Comparison of ENCODE assay signal across 10 cellular contexts in the genomic region with DNA sequence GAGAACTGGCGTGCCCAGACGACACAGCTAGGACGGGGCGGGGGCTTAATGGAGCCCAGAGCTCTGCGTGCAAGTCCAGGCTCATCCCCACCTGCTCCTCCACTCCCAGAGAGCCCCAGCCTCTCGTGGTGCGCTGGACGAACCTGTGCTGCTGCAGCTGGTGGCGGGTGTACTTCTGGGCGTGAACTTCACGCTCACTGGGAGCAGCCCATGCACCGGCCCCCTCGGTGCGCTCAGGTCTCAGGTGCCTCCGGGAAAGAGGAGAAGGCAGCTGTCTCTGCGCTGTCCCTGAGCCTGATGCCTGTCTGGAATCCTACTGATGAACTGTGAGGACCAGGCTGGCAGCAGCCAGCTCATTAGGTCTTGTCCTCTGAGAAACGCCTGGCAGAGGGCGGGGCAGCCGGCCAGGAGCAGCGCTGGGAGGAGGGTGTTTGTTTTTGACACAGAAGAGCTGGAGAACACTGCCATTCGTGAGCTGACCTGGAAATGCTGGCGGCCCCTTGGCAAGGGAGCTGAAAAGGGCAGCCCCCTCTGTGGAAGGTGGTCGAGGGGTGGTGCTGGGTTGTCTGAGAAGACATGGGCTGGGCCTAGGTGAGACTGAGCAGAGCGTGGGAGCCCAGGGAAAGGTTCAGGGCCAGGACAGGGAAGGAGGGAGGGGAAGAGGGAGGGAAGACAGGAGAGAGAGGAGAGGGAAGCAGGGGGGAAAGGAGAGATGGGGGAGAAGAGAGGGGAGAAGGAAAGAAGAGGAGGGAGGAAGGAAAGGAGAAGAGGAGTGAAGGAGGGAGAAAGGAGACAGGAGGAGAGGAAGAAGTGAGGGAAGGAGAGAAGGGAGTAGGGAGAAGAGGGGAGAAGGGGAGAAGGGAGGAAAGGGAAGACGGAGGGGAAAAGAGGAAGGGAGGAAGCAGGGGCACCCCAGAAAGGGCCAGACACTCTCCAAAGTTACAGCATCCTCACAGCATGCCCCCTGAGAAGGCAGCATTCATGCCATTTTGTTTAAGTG. TPM values are rescaled to one million over a fixed set of nuclear protein-coding genes. Genes with fewer than 3 reads are reported as not detected.
A peak's percentile ranks its signal among the peaks of the same experiment; 100 is the strongest.
DNase-seq lines count a peak whose midpoint lies in the region; ATAC-seq and TF ChIP-seq lines count a peak whose summit lies in the region.
"Had no signal": no experiment of that assay in that cellular context is flagged by ENCODE, and none has a peak within 500 bp of the region (broad histone marks: within the 10 kb centered on the region; RNA-seq: fewer than 3 reads in every experiment).

No MANE protein-coding gene starts in this region.

- 43% methylated on average over 25 of the region's 25 CpGs for WGBS in HUES64

- peaks cover 15% of the 10 kb centered on the region for H3K4me1 ChIP-seq in HUES64 (ENCODE audit: insufficient read depth, low read length)
- H3K4me1 ChIP-seq in CD4-positive, alpha-beta memory T cell (ENCODE audit: insufficient read depth, low read length) = no peaks in the 10 kb centered on the region

- intact Hi-C loops in CD4-positive, alpha-beta memory T cell (cut with micrococcal nuclease) = no loop called here

- peak overlapping the region in 1 of 7 donors; percentile 75 for H3K27ac Mint-ChIP-seq in CD4-positive, alpha-beta memory T cell
- H3K27ac Mint-ChIP-seq: activated B cell treated with CpG ODN at 0.5 μM for 24 hours; stimulated activated naive CD8-positive, alpha-beta T cell treated with anti-CD3 and anti-CD28 coated beads, Interleukin-15, Interleukin-2, amounts not matched to agents 100 ng/mL and 50 ng/mL, for 24 hours had no signal

- ATAC-seq in GM18505 (IDR thresholded peaks at IDR 0.05; ENCODE audit: unreplicated experiment) (no peak), HG03457 (IDR thresholded peaks at IDR 0.05; ENCODE audit: unreplicated experiment) (no peak)

- TF ChIP-seq CTCF in RWPE1 (conservative IDR thresholded peaks at IDR 0.05; ENCODE audit: low read depth) = no peak

- H3K4me3 ChIP-seq in HUES64 (ENCODE audit: low read length) = peak overlapping the region; percentile 24
- H3K4me3 ChIP-seq in CD4-positive, alpha-beta memory T cell (ENCODE audit: low read length in 2 of 2) = no peak overlapping the region

- no peak overlapping the region for H3K4me3 Mint-ChIP-seq in CD4-positive, alpha-beta memory T cell
- H3K4me3 Mint-ChIP-seq: activated B cell treated with CpG ODN at 0.5 μM for 24 hours; stimulated activated naive CD8-positive, alpha-beta T cell treated with anti-CD3 and anti-CD28 coated beads, Interleukin-15, Interleukin-2, amounts not matched to agents 100 ng/mL and 50 ng/mL, for 24 hours had no signal

- no peaks in the 10 kb centered on the region for H3K27me3 Mint-ChIP-seq in CD4-positive, alpha-beta memory T cell
- H3K27me3 Mint-ChIP-seq: activated B cell treated with CpG ODN at 0.5 μM for 24 hours; stimulated activated naive CD8-positive, alpha-beta T cell treated with anti-CD3 and anti-CD28 coated beads, Interleukin-15, Interleukin-2, amounts not matched to agents 100 ng/mL and 50 ng/mL, for 24 hours had no signal

- TF ChIP-seq POLR2A in GM18505 (IDR thresholded peaks at IDR 0.05; ENCODE audit: borderline replicate concordance, extremely low read depth, insufficient read depth, insufficient read length) = no peak

- H3K9ac ChIP-seq in HUES64 (ENCODE audit: low read depth, low read length) = no peak overlapping the region

- POLR2A ChIA-PET in RWPE1 (lab: Yijun Ruan, JAX; ENCODE audit: low non-redundant PET) = no interaction called here
- POLR2A ChIA-PET in CD4-positive, alpha-beta memory T cell (lab: Charles Lee; ENCODE audit: partially characterized antibody) = no interaction called here

- H3K9me3 ChIP-seq in HUES64 (ENCODE audit: insufficient read depth, low read depth, low read length) = no peaks in the 10 kb centered on the region
- H3K9me3 ChIP-seq in CD4-positive, alpha-beta memory T cell (ENCODE audit: control insufficient read depth in 1 of 2, low read length in 2 of 2) = no peaks in the 10 kb centered on the region

- peaks cover 0 to 1% (median 0%) of the 10 kb centered on the region in 4 donors for H3K4me1 Mint-ChIP-seq in CD4-positive, alpha-beta memory T cell

- peaks cover 9% of the 10 kb centered on the region; the same call in 1 of the 2 replicates for H3K27me3 ChIP-seq in HUES64 (ENCODE audit: insufficient read depth, low read length)
- no peaks in the 10 kb centered on the region for H3K27me3 ChIP-seq in CD4-positive, alpha-beta memory T cell (ENCODE audit: insufficient read depth, low read length)

- H3K9me3 Mint-ChIP-seq in CD4-positive, alpha-beta memory T cell = peaks cover 0 to 6% (median 2%) of the 10 kb centered on the region in 8 donors
- H3K9me3 Mint-ChIP-seq: activated B cell treated with CpG ODN at 0.5 μM for 24 hours; stimulated activated naive CD8-positive, alpha-beta T cell treated with anti-CD3 and anti-CD28 coated beads, Interleukin-15, Interleukin-2, amounts not matched to agents 100 ng/mL and 50 ng/mL, for 24 hours had no signal

- CTCF ChIA-PET in RWPE1 (lab: Yijun Ruan, JAX) = no interaction called here
- CTCF ChIA-PET in CD4-positive, alpha-beta memory T cell (lab: Charles Lee; ENCODE audit: partially characterized antibody) = no interaction called here

- peak; percentile 65 for DNase-seq in RWPE1 (ENCODE audit: low spot score)
- DNase-seq in islet precursor cell = peak; percentile 84
- no peak for DNase-seq in CD4-positive, alpha-beta memory T cell
- no peak for DNase-seq in NAMALWA (ENCODE audit: low spot score)
- DNase-seq: activated B cell treated with CpG ODN at 0.5 μM for 24 hours had no signal

- H3K36me3 ChIP-seq in HUES64 (ENCODE audit: insufficient read depth, low read length) = no peaks in the 10 kb centered on the region
- H3K36me3 ChIP-seq in CD4-positive, alpha-beta memory T cell (ENCODE audit: insufficient read depth, low read length) = no peaks in the 10 kb centered on the region

- no peaks in the 10 kb centered on the region for H3K36me3 Mint-ChIP-seq in CD4-positive, alpha-beta memory T cell

- H3K27ac ChIP-seq in HUES64 (ENCODE audit: low read depth, low read length) (no peak overlapping the region), RWPE1 (peak overlapping the region; percentile 82), temporal lobe (ENCODE audit: low read depth, low read length) (peak overlapping the region; percentile 44)
- no peak overlapping the region for H3K27ac ChIP-seq in CD4-positive, alpha-beta memory T cell (ENCODE audit: low read depth, low read length)

RNA-seq across cellular contexts. Expression of a gene that starts 53.5 kb away (rescaled TPM):
- polyA plus RNA-seq in HUES64 (2013, experiment 1 of 2) = 13.1 TPM
- 11.7 TPM for polyA plus RNA-seq in HUES64 (2013, experiment 2 of 2)
- total RNA-seq in temporal lobe = 7.4 TPM
- total RNA-seq in CD4-positive, alpha-beta memory T cell = 1 to 10 TPM; 1.3 to 3.2 TPM
- polyA plus RNA-seq in CD4-positive, alpha-beta memory T cell = under 1 TPM in 1 of 2 donors, not detected in 1; 0.11 TPM

Comparison
In these comparisons a context has a peak if more than half of its experiments do, and no peak if none do; other contexts are left out.
1. H3K27ac ChIP-seq: peak in RWPE1 (single experiment) and temporal lobe (single experiment); none in HUES64 (single experiment) and CD4-positive, alpha-beta memory T cell (single experiment).
2. DNase-seq: peak in RWPE1 (single experiment) and islet precursor cell (single experiment); none in CD4-positive, alpha-beta memory T cell (0 of 5) and NAMALWA (single experiment).